9 cellular contexts compared by ENCODE assay signal in the genomic region with DNA sequence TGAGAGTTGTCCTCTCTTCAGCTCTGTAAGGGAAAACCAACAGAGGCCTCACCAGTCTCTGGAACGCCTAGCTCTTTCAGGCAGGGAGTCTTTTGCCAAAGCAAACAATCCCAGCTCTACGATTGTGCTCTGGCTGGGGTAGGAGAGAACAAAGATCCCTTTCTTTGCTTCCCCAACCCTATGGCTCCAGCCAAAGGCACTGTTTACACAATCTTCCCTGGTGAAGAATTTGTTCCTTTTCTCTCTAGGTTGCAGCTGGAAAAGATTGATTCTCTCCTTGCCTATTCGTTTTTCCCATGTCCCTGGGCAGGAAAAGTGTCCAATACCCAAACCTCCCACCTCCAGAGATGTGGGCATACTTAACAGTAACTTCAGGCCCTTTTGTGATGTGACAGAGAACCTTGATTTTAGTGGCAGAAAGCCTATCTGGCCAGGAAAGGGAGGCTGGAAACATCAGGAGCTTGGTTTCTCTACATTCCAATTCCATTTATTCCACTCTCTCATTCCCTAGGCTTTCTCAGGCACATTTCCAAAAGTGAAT. TPM values are rescaled to one million over a fixed set of nuclear protein-coding genes. Genes with fewer than 3 reads are reported as not detected.
A peak's percentile ranks its signal among the peaks of the same experiment; 100 is the strongest.
DNase-seq lines count a peak whose midpoint lies in the region; ATAC-seq, FAIRE-seq and TF ChIP-seq lines count a peak whose summit lies in the region.
"Had no signal": no experiment of that assay in that cellular context is flagged by ENCODE, and none has a peak within 500 bp of the region (broad histone marks: within the 10 kb centered on the region; RNA-seq: fewer than 3 reads in every experiment).

No MANE protein-coding gene starts in this region.

- no peaks in the 10 kb centered on the region for H3K4me1 Mint-ChIP-seq in CD4-positive, alpha-beta T cell (ENCODE audit: low read depth)

- FAIRE-seq in A549 (lab: Jason Lieb, UNC): no peak

- no peak for TF ChIP-seq RAD21 in A549 (conservative IDR thresholded peaks at IDR 0.05 in 1 of 2, IDR thresholded peaks at IDR 0.05 in 1 of 2)

- CTCF ChIA-PET in A549 (lab: Yijun Ruan, JAX): interaction anchor here (0.5 to 5.7 kb wide), 11 partner anchors 11 to 126 kb away, joined by 3 to 22 read pairs (median 4); partner anchors contain the start of gene ATP5MC2
- CTCF ChIA-PET in CD4-positive, alpha-beta T cell (lab: Charles Lee): no interaction called here

- no peaks in the 10 kb centered on the region for H3K9me3 ChIP-seq in A549
- H3K9me3 ChIP-seq in thoracic aorta: no peaks in the 10 kb centered on the region
- H3K9me3 ChIP-seq in CD4-positive, alpha-beta T cell (ENCODE audit: control insufficient read depth, low read length): no peaks in the 10 kb centered on the region

- no peaks in the 10 kb centered on the region for H3K9me3 Mint-ChIP-seq in CD4-positive, alpha-beta T cell

- TF ChIP-seq POLR2A in A549 (IDR thresholded peaks at IDR 0.05; ENCODE audit: low read length): no peak

- ATAC-seq in A549 (peak; percentile 85 to 92), left lobe of liver (peak; percentile 97), thoracic aorta (ENCODE audit: insufficient number of reproducible peaks, low FRiP score, low read depth) (peak; percentile 50), GM18861 (IDR thresholded peaks at IDR 0.05; ENCODE audit: unreplicated experiment) (no peak)
- ATAC-seq in CD4-positive, alpha-beta T cell (ENCODE audit: poor library complexity): no peak

- no peak for TF ChIP-seq EP300 in A549 (IDR thresholded peaks at IDR 0.05)

- peak; percentile 25 to 81 for DNase-seq in A549 (ENCODE audit: low read depth in 1 of 2, low spot score in 1 of 2)
- peak; percentile 51 for DNase-seq in NCI-H1105 treated with DMSO at 0.1 percent for 48 hours (lab: John Stamatoyannopoulos, UW)
- peak; percentile 43 for DNase-seq in cerebellar cortex (ENCODE audit: low spot score)
- DNase-seq in left lobe of liver (ENCODE audit: low spot score): peak; percentile 82
- no peak for DNase-seq in thoracic aorta (ENCODE audit: low spot score)
- DNase-seq in CD4-positive, alpha-beta T cell: no peak
- no peak for DNase-seq in 8988T
- DNase-seq: DND-41 had no signal

- WGBS in A549 (ENCODE audit: missing lambda C conversion rate): 0% methylated on average over 3 of the region's 3 CpGs

- peaks cover 3% of the 10 kb centered on the region for H3K36me3 ChIP-seq in thoracic aorta

- intact Hi-C loops in CD4-positive, alpha-beta T cell (cut with DNase I, micrococcal nuclease): no loop called here

- H3K4me1 ChIP-seq in A549 (peaks cover 36% of the 10 kb centered on the region), thoracic aorta (ENCODE audit: control insufficient read depth in 1 of 2, low read depth in 2 of 2) (peaks cover 21 to 47% of the 10 kb centered on the region in 2 donors)

- H3K4me2 ChIP-seq in A549: peak overlapping the region; percentile 68

- H3K4me3 Mint-ChIP-seq in CD4-positive, alpha-beta T cell: no peak overlapping the region

- peak overlapping the region; percentile 19; the same call in 1 of the 3 replicates for H3K4me3 ChIP-seq in A549
- peak overlapping the region; percentile 49 for H3K4me3 ChIP-seq in thoracic aorta

- no peak overlapping the region for H3K27ac Mint-ChIP-seq in CD4-positive, alpha-beta T cell

- H3K27me3 Mint-ChIP-seq in CD4-positive, alpha-beta T cell: no peaks in the 10 kb centered on the region

- peak overlapping the region; percentile 85 to 86 for H3K27ac ChIP-seq in A549
- H3K27ac ChIP-seq in thoracic aorta: peak overlapping the region; percentile 87 to 90
- H3K27ac ChIP-seq in CD4-positive, alpha-beta T cell (ENCODE audit: low read depth, low read length): no peak overlapping the region

- no peak for TF ChIP-seq CTCF in A549 (IDR thresholded peaks at IDR 0.05)
- no peak for TF ChIP-seq CTCF in thoracic aorta (IDR thresholded peaks at IDR 0.05)
- TF ChIP-seq CTCF in CD4-positive, alpha-beta T cell (IDR thresholded peaks at IDR 0.05): no peak

- POLR2A ChIA-PET in A549 (lab: Yijun Ruan, JAX): interaction anchor here (0.6 to 2.4 kb wide), 6 partner anchors 9 to 116 kb away, joined by 4 to 16 read pairs (median 6); partner anchors contain the start of genes ATF7 and ATP5MC2
- POLR2A ChIA-PET in CD4-positive, alpha-beta T cell (lab: Charles Lee): no interaction called here

- no peaks in the 10 kb centered on the region for H3K27me3 ChIP-seq in thoracic aorta (replicated peaks; ENCODE audit: insufficient read depth)
- no peaks in the 10 kb centered on the region for H3K27me3 ChIP-seq in CD4-positive, alpha-beta T cell (ENCODE audit: control insufficient read depth, insufficient read depth, low read length)

- H3K36me3 Mint-ChIP-seq in CD4-positive, alpha-beta T cell (ENCODE audit: low read depth): peaks cover 24% of the 10 kb centered on the region

TF ChIP-seq in A549, 52 proteins besides CTCF, POLR2A, EP300 and RAD21:
- TF ChIP-seq NFE2L2 (conservative IDR thresholded peaks at IDR 0.05; ENCODE audit: low read length): no peak
- TF ChIP-seq CEBPB (IDR thresholded peaks at IDR 0.05): peak in 1 of 2 experiments; percentile 23; a peak in 1 of 4 replicates

RNA-seq across cellular contexts. Expression of gene ATP5MC2, which starts 16.8 kb away (rescaled TPM):
- 402 and 678 TPM in 2 replicates for polyA plus RNA-seq in A549 (2011; rRNA removed)
- 681 and 867 TPM in 2 replicates for polyA plus RNA-seq in A549 (2012; cell fraction: cytosol; rRNA removed)
- polyA plus RNA-seq in A549 (2012; cell fraction: nucleus; rRNA removed): 456 and 509 TPM in 2 replicates
- 540 to 553 TPM (median 542 TPM) in 3 replicates for polyA plus RNA-seq in A549 (2017; fragmentation: RNase III; extraction: RNeasy Plus Mini Kit Qiagen cat#74134 plus additional on column Dnase treatment)
- 1,209 and 1,762 TPM in 2 replicates for polyA minus RNA-seq in A549 (2011; rRNA and poly(A)+ RNA removed)
- 118 TPM for total RNA-seq in left lobe of liver
- 100 to 1,000 TPM; 168 to 175 TPM for total RNA-seq in thoracic aorta
- total RNA-seq in CD4-positive, alpha-beta T cell: 100 to 1,000 TPM; 235 to 245 TPM

RNA-seq across cellular contexts. Expression of gene ATF7, which starts 32.9 kb away (rescaled TPM):
- 38.7 and 38.9 TPM in 2 replicates for polyA plus RNA-seq in A549 (2011; rRNA removed)
- 13.3 and 13.9 TPM in 2 replicates for polyA plus RNA-seq in A549 (2012; cell fraction: cytosol; rRNA removed)
- 15.2 and 21.6 TPM in 2 replicates for polyA plus RNA-seq in A549 (2012; cell fraction: nucleus; rRNA removed)
- 22.9 to 23.3 TPM (median 23.0 TPM) in 3 replicates for polyA plus RNA-seq in A549 (2017; fragmentation: RNase III; extraction: RNeasy Plus Mini Kit Qiagen cat#74134 plus additional on column Dnase treatment)
- polyA minus RNA-seq in A549 (2011; rRNA and poly(A)+ RNA removed): 38.8 and 40.4 TPM in 2 replicates
- total RNA-seq in left lobe of liver: 18.1 TPM
- total RNA-seq in thoracic aorta: 10 to 100 TPM; 24.4 to 82.1 TPM
- total RNA-seq in CD4-positive, alpha-beta T cell: 10 to 100 TPM; 13.3 to 14.3 TPM

Comparison
In these comparisons a context has a peak if more than half of its experiments do, and no peak if none do; other contexts are left out.
1. ATAC-seq: peak in A549 (2 of 2), left lobe of liver (single experiment) and thoracic aorta (single experiment); none in GM18861 (single experiment) and CD4-positive, alpha-beta T cell (single experiment).
2. DNase-seq: peak in A549 (2 of 2), NCI-H1105 treated with DMSO at 0.1 percent for 48 hours (single experiment), cerebellar cortex (single experiment) and left lobe of liver (single experiment); none in thoracic aorta (single experiment), CD4-positive, alpha-beta T cell (0 of 10) and 8988T (single experiment).